In the genomic region with DNA sequence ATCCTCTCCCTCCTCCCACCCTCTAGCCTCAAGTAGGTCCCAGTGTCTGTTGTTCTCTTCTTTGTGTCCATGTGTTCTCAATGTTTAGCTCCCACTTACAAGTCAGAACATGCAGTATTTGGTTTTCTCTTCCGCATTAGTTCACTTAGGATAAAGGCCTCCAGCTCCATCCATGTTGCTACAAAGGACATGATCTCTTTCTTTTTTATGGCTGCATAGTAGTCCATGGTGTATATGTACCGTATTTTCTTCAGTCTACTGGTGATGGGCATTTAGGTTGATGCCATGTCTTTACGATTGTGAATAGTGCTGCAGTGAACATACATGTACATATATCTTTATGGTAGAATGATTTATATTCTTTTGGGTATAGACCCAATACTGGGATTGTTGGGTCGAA, we compare ENCODE assay signal across 10 cellular contexts. TPM values are rescaled to one million over a fixed set of nuclear protein-coding genes. Genes with fewer than 3 reads are reported as not detected.
A peak's percentile ranks its signal among the peaks of the same experiment; 100 is the strongest.
DNase-seq lines count a peak whose midpoint lies in the region; ATAC-seq and TF ChIP-seq lines count a peak whose summit lies in the region.
"Had no signal": no experiment of that assay in that cellular context is flagged by ENCODE, and none has a peak within 500 bp of the region (broad histone marks: within the 10 kb centered on the region; RNA-seq: fewer than 3 reads in every experiment).

No MANE protein-coding gene starts in this region.

- POLR2A ChIA-PET in IMR-90 (lab: Charles Lee; ENCODE audit: unreplicated experiment): no interaction called here

- no peak overlapping the region for H2AK9ac ChIP-seq in IMR-90 (replicated peaks; ENCODE audit: low read depth, low read length, poor library complexity)

- no peak overlapping the region for H2AFZ ChIP-seq in IMR-90 (replicated peaks; ENCODE audit: low read length, poor library complexity)

- H3K23ac ChIP-seq in IMR-90 (ENCODE audit: low read depth, low read length): no peak overlapping the region

- H3K9me3 ChIP-seq in BLaER1 (no peaks in the 10 kb centered on the region), IMR-90 (ENCODE audit: control insufficient read depth, insufficient read depth, low read length) (no peaks in the 10 kb centered on the region)

- peaks cover 7% of the 10 kb centered on the region; the same call in 1 of the 2 replicates for H4K20me1 ChIP-seq in BLaER1
- H4K20me1 ChIP-seq in IMR-90 (ENCODE audit: insufficient read depth, low read length): no peaks in the 10 kb centered on the region

- no peak overlapping the region for H2BK5ac ChIP-seq in IMR-90 (ENCODE audit: low read depth, low read length, poor library complexity, severe bottlenecking)

- dilution Hi-C loops in IMR-90 (cut with HindIII; ENCODE audit: low sequenced_read_pairs, unreplicated experiment): no loop called here

- H3K4me1 ChIP-seq in BLaER1 (peaks cover 30% of the 10 kb centered on the region), IMR-90 (ENCODE audit: control insufficient read depth, insufficient read depth, low read length) (peaks cover 2% of the 10 kb centered on the region; the same call in 1 of the 2 replicates)

- H2BK15ac ChIP-seq in IMR-90 (ENCODE audit: low read depth, low read length): no peak overlapping the region

- H3K36me3 Mint-ChIP-seq in brain (peaks cover 4% of the 10 kb centered on the region), natural killer cell (no peaks in the 10 kb centered on the region)

- no CpG with 5 or more reads among the region's 4 CpGs for WGBS in IMR-90 (ENCODE audit: extremely low coverage in 2 of 2, insufficient read length in 1 of 2), 2 experiments

- H4K8ac ChIP-seq in IMR-90 (ENCODE audit: low read depth in 2 of 2, low read length in 2 of 2): no peak overlapping the region

- in situ Hi-C loops in IMR-90 (cut with MboI; ENCODE audit: low sequenced_read_pairs): loop anchor here (5.0 to 10.0 kb wide), 2 partner anchors 180 to 283 kb away; no protein-coding TSS in a partner anchor

- no peak overlapping the region for H3K18ac ChIP-seq in IMR-90 (ENCODE audit: low read depth, low read length)

- H3K4me2 ChIP-seq in BLaER1 (peak overlapping the region; percentile 89), IMR-90 (ENCODE audit: low read depth, low read length) (no peak overlapping the region)

- H3K4me3 Mint-ChIP-seq in brain (peak overlapping the region; percentile 97 to 100 (median 99)), natural killer cell (peak overlapping the region; percentile 65)

- H3K4me1 Mint-ChIP-seq in brain: peaks cover 70% of the 10 kb centered on the region
- peaks cover 41 to 44% of the 10 kb centered on the region in 2 donors for H3K4me1 Mint-ChIP-seq in natural killer cell

- no peak overlapping the region for H2BK120ac ChIP-seq in IMR-90 (ENCODE audit: low read depth, low read length)

- TSS peak; percentile 50 for BruUV-seq in IMR-90 (replicated peaks; lab: Mats Ljungman, UMichigan)

- H3K36me3 ChIP-seq in BLaER1: peaks cover 12% of the 10 kb centered on the region; the same call in 1 of the 2 replicates
- H3K36me3 ChIP-seq in IMR-90 (ENCODE audit: control insufficient read depth, insufficient read depth, low read length): 0 out of 2 replicates have a peak, but pooled peaks cover 1% of the 10 kb centered on the region

- H3K4me3 ChIP-seq in BLaER1 (peak overlapping the region; percentile 88), IMR-90 (ENCODE audit: insufficient read depth, low read depth, low read length) (no peak overlapping the region)

- no peak overlapping the region for H2AK5ac ChIP-seq in IMR-90 (ENCODE audit: low read depth, low read length)

- no peaks in the 10 kb centered on the region for H3K27me3 ChIP-seq in BLaER1
- no peaks in the 10 kb centered on the region for H3K27me3 ChIP-seq in IMR-90 (ENCODE audit: control insufficient read depth, insufficient read depth, low read length)

- no peak overlapping the region for H3K14ac ChIP-seq in IMR-90 (replicated peaks; ENCODE audit: low read depth, low read length)

- no peak for ATAC-seq in IMR-90 (ENCODE audit: low read depth)
- no peak for ATAC-seq in natural killer cell
- no peak for ATAC-seq in GM21367 (IDR thresholded peaks at IDR 0.05; ENCODE audit: unreplicated experiment)
- ATAC-seq in GM21737 (IDR thresholded peaks at IDR 0.05; ENCODE audit: unreplicated experiment): no peak

- DNase-seq in IMR-90: no peak
- DNase-seq in natural killer cell: no peak
- no peak for DNase-seq in putamen (ENCODE audit: low spot score)
- no peak for DNase-seq in GOT3 (lab: John Stamatoyannopoulos, UW)
- DNase-seq: left colon; stimulated activated CD4-positive, alpha-beta T cell treated with anti-CD3 and anti-CD28 coated beads, Interleukin-4, amount 100 ng/mL, for 4 hours had no signal

- TF ChIP-seq RAD21 in IMR-90 (IDR thresholded peaks at IDR 0.05; ENCODE audit: low read length): no peak

- TF ChIP-seq POLR2A in IMR-90 (IDR thresholded peaks at IDR 0.05; ENCODE audit: low read depth, low read length): no peak

- H3K9me1 ChIP-seq in IMR-90 (ENCODE audit: insufficient read depth, low read length): no peaks in the 10 kb centered on the region; the same call in 1 of the 2 replicates

- H3K9me3 Mint-ChIP-seq in brain (peaks cover 0 to 2% (median 0%) of the 10 kb centered on the region in 5 experiments), natural killer cell (no peaks in the 10 kb centered on the region)

- no peak overlapping the region for H3K27ac ChIP-seq in BLaER1
- H3K27ac ChIP-seq in IMR-90 (ENCODE audit: insufficient read depth, low read length): no peak overlapping the region

- peaks cover 13% of the 10 kb centered on the region for H3K27me3 Mint-ChIP-seq in brain
- H3K27me3 Mint-ChIP-seq in natural killer cell (ENCODE audit: low read depth in 2 of 2): no peaks in the 10 kb centered on the region

- H3K27ac Mint-ChIP-seq in brain: peak overlapping the region; percentile 69 to 99 (median 76)
- H3K27ac Mint-ChIP-seq in natural killer cell: peak overlapping the region; percentile 91 to 93

- H4K5ac ChIP-seq in IMR-90 (ENCODE audit: low read depth, low read length): no peak overlapping the region

- peaks cover 14 to 47% of the 10 kb centered on the region in 2 experiments for H3K79me1 ChIP-seq in IMR-90 (ENCODE audit: low read depth in 1 of 2, low read length in 2 of 2)

- H2BK20ac ChIP-seq in IMR-90 (ENCODE audit: low read depth, low read length): no peak overlapping the region

- CTCF ChIA-PET in IMR-90 (lab: Yijun Ruan, JAX): interaction anchor here (0.9 kb wide), 1 partner anchor 129 kb away, joined by 3 read pairs; no protein-coding TSS in a partner anchor

- no peak overlapping the region for H3K4ac ChIP-seq in IMR-90 (ENCODE audit: low read depth, low read length)

- no peak overlapping the region for H3K56ac ChIP-seq in IMR-90 (ENCODE audit: extremely low read depth, insufficient read depth, low read length)

- no peak overlapping the region for H4K91ac ChIP-seq in IMR-90 (ENCODE audit: insufficient read depth, low read depth, low read length)

- TF ChIP-seq CTCF in IMR-90 (conservative IDR thresholded peaks at IDR 0.05; ENCODE audit: low read depth, low read length) (no peak), brain (conservative IDR thresholded peaks at IDR 0.05) (no peak), natural killer cell (IDR thresholded peaks at IDR 0.05) (no peak)

- intact Hi-C loops in IMR-90 (cut with micrococcal nuclease): loop anchor here (5.0 kb wide), 1 partner anchor 280 kb away; no protein-coding TSS in a partner anchor
- intact Hi-C loops in natural killer cell (cut with micrococcal nuclease): no loop called here

- H3K9ac ChIP-seq in BLaER1 (no peak overlapping the region), IMR-90 (ENCODE audit: low read depth, low read length) (no peak overlapping the region)

TF ChIP-seq in IMR-90, 13 proteins besides CTCF, POLR2A, EP300 and RAD21:
- no peak for TF ChIP-seq MXI1 (IDR thresholded peaks at IDR 0.05; ENCODE audit: borderline replicate concordance, low read depth, low read length)
- TF ChIP-seq, protein P1, sequence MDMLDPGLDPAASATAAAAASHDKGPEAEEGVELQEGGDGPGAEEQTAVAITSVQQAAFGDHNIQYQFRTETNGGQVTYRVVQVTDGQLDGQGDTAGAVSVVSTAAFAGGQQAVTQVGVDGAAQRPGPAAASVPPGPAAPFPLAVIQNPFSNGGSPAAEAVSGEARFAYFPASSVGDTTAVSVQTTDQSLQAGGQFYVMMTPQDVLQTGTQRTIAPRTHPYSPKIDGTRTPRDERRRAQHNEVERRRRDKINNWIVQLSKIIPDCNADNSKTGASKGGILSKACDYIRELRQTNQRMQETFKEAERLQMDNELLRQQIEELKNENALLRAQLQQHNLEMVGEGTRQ (IDR thresholded peaks at IDR 0.05; ENCODE audit: low read depth, low read length): no peak

RNA-seq across cellular contexts. Expression of a gene that starts 1.6 kb away (rescaled TPM):
- 38.6 and 46.1 TPM in 2 replicates for total RNA-seq in IMR-90 (2012; rRNA removed)
- 29.2 and 29.4 TPM in 2 replicates for polyA plus RNA-seq in IMR-90 (2012; rRNA removed)
- polyA plus RNA-seq in IMR-90 (2012; cell fraction: cytosol; rRNA removed): 11.5 and 14.4 TPM in 2 replicates
- 9.2 and 22.7 TPM in 2 replicates for polyA plus RNA-seq in IMR-90 (2012; cell fraction: nucleus; rRNA removed; ENCODE audit: low replicate concordance)
- 101 TPM for polyA plus RNA-seq in brain (ENCODE audit: insufficient read depth, low read depth, low replicate concordance)
- total RNA-seq in natural killer cell: 10 to 100 TPM in 1 of 3 donors, 1 to 10 TPM in 2; 8.5 to 15.1 (median 8.5) TPM
